In genomic region chr7:46492460-46492859, GRCh38 we compare ENCODE assay signal across 18 cellular contexts.
DNase-seq lines count a peak whose midpoint lies in the region; ATAC-seq and TF ChIP-seq lines count a peak whose summit lies in the region.
"Had no signal": no experiment of that assay in that cellular context is flagged by ENCODE, and none has a peak within 500 bp of the region (broad histone marks: within the 10 kb centered on the region; RNA-seq: fewer than 3 reads in every experiment).

No MANE protein-coding gene starts in this region.

- H3K4me3 ChIP-seq in LNCaP clone FGC (ENCODE audit: low read depth, low read length) (no peak overlapping the region), right atrium auricular region (no peak overlapping the region), OCI-LY7 (ENCODE audit: low read depth, low read length, poor library complexity, severe bottlenecking) (no peak overlapping the region)
- H3K4me3 ChIP-seq: BLaER1, GM23338 had no signal

- H3K9me3 ChIP-seq in right atrium auricular region (no peaks in the 10 kb centered on the region), OCI-LY7 (ENCODE audit: low read length) (no peaks in the 10 kb centered on the region)
- H3K9me3 ChIP-seq: BLaER1 had no signal

- no peaks in the 10 kb centered on the region for H3K27me3 ChIP-seq in right atrium auricular region
- H3K27me3 ChIP-seq: BLaER1 had no signal

- H3K27me3 Mint-ChIP-seq in Calu3 (ENCODE audit: unreplicated experiment), result no peaks in the 10 kb centered on the region

- H3K36me3 Mint-ChIP-seq in Calu3 (ENCODE audit: insufficient read depth, unreplicated experiment), result peaks cover 5% of the 10 kb centered on the region
- H3K36me3 Mint-ChIP-seq: CD4-positive, alpha-beta memory T cell had no signal

- POLR2A ChIA-PET in OCI-LY7 (lab: Charles Lee), result no interaction called here

- no peak overlapping the region for H3K4me3 Mint-ChIP-seq in Calu3 (ENCODE audit: low read depth, unreplicated experiment)
- H3K4me3 Mint-ChIP-seq: CD4-positive, alpha-beta memory T cell; GM23338 had no signal

- H3K4me2 ChIP-seq in OCI-LY7 (ENCODE audit: low read length), result no peak overlapping the region
- H3K4me2 ChIP-seq: BLaER1, GM23338, KMS-11 had no signal

- peak overlapping the region; percentile 82 for H3K27ac Mint-ChIP-seq in Calu3 (ENCODE audit: unreplicated experiment)
- H3K27ac Mint-ChIP-seq: CD4-positive, alpha-beta memory T cell; GM23338 had no signal

- intact Hi-C loops in Calu3 (cut with micrococcal nuclease; ENCODE audit: unreplicated experiment), result loop anchor here (1.0 to 5.0 kb wide), 6 partner anchors 52 to 440 kb away; no protein-coding TSS in a partner anchor
- intact Hi-C loops in OCI-LY7 (cut with micrococcal nuclease; ENCODE audit: unreplicated experiment), result no loop called here

- H3K36me3 ChIP-seq in right atrium auricular region (no peaks in the 10 kb centered on the region), OCI-LY7 (ENCODE audit: insufficient read depth, low read length) (no peaks in the 10 kb centered on the region)
- H3K36me3 ChIP-seq: BLaER1 had no signal

- DNase-seq in Calu3 (peak; percentile 56), LNCaP clone FGC (ENCODE audit: low read depth) (peak; percentile 25), mucosa of gallbladder (ENCODE audit: low spot score) (peak; percentile 22), right atrium auricular region (ENCODE audit: low spot score) (no peak), OCI-LY7 (ENCODE audit: low spot score) (no peak), activated T-cell treated with anti-CD3 and anti-CD28 coated beads for 4 hours (no peak)
- DNase-seq in activated CD4-positive, alpha-beta T cell treated with anti-CD3 and anti-CD28 coated beads, Interleukin-2, amount 50 U/mL, for 1 hour, result no peak
- DNase-seq: CD4-positive, alpha-beta memory T cell; NCI-H1048; NCI-H1436; NCI-H2029; NCI-H345; NCI-H524 treated with DMSO at 0.1 percent for 48 hours had no signal

- H3K27ac ChIP-seq in right atrium auricular region (no peak overlapping the region), OCI-LY7 (ENCODE audit: low read depth, low read length, poor library complexity, severe bottlenecking) (no peak overlapping the region)
- H3K27ac ChIP-seq: BLaER1, KMS-11 had no signal

- no peak overlapping the region for H2AFZ ChIP-seq in OCI-LY7 (ENCODE audit: low read length)
- H2AFZ ChIP-seq: GM23338 had no signal

- BruUV-seq in Calu3 (replicated peaks; lab: Mats Ljungman, UMichigan), result no TSS peak
- no TSS peak for BruUV-seq in OCI-LY7 (replicated peaks; lab: Mats Ljungman, UMichigan)

- H3K79me2 ChIP-seq in OCI-LY7 (ENCODE audit: insufficient read depth, low read depth, low read length), result no peaks in the 10 kb centered on the region

- CTCF ChIA-PET in Calu3 (lab: Charles Lee) (interaction anchor here (0.7 to 1.1 kb wide), 5 partner anchors 16 to 442 kb away, joined by 3 to 4 read pairs (median 3); no protein-coding TSS in a partner anchor), OCI-LY7 (lab: Charles Lee; ENCODE audit: unreplicated experiment) (no interaction called here)

- no peaks in the 10 kb centered on the region for H4K20me1 ChIP-seq in OCI-LY7 (ENCODE audit: insufficient read depth, low read length)
- H4K20me1 ChIP-seq: BLaER1 had no signal

- TF ChIP-seq CTCF in Calu3 (IDR thresholded peaks at IDR 0.05; ENCODE audit: unreplicated experiment) (no peak), LNCaP clone FGC (IDR thresholded peaks at IDR 0.05; ENCODE audit: control insufficient read depth, extremely low read depth, insufficient read depth) (no peak), right atrium auricular region (IDR thresholded peaks at IDR 0.05) (no peak), OCI-LY7 (conservative IDR thresholded peaks at IDR 0.05; ENCODE audit: low read length) (no peak)

- H3K9me2 ChIP-seq in OCI-LY7 (ENCODE audit: insufficient read depth, low read length), result no peaks in the 10 kb centered on the region

- H3K4me1 ChIP-seq in right atrium auricular region (peaks cover 0 to 8% of the 10 kb centered on the region in 2 donors), OCI-LY7 (ENCODE audit: insufficient read depth, low read length, poor library complexity, severe bottlenecking) (no peaks in the 10 kb centered on the region)
- H3K4me1 ChIP-seq: BLaER1 had no signal

- ATAC-seq in esophagus mucosa, result peak; percentile 48
- ATAC-seq: GM23338, Panc1 had no signal

- H3K9me3 Mint-ChIP-seq in Calu3 (ENCODE audit: low read depth, unreplicated experiment), result peaks cover 3% of the 10 kb centered on the region

- peaks cover 37% of the 10 kb centered on the region for H3K4me1 Mint-ChIP-seq in Calu3 (ENCODE audit: low read depth, unreplicated experiment)
- H3K4me1 Mint-ChIP-seq: CD4-positive, alpha-beta memory T cell; GM23338 had no signal

Comparison
In these comparisons a context has a peak if more than half of its experiments do, and no peak if none do; other contexts are left out.
1. DNase-seq: peak in Calu3 (single experiment), LNCaP clone FGC (single experiment) and mucosa of gallbladder (single experiment); none in right atrium auricular region (single experiment), OCI-LY7 (single experiment), activated CD4-positive, alpha-beta T cell treated with anti-CD3 and anti-CD28 coated beads, Interleukin-2, amount 50 U/mL, for 1 hour (single experiment) and activated T-cell treated with anti-CD3 and anti-CD28 coated beads for 4 hours (single experiment).